Comparison of ENCODE assay signal across 1 cellular context in the genomic region with DNA sequence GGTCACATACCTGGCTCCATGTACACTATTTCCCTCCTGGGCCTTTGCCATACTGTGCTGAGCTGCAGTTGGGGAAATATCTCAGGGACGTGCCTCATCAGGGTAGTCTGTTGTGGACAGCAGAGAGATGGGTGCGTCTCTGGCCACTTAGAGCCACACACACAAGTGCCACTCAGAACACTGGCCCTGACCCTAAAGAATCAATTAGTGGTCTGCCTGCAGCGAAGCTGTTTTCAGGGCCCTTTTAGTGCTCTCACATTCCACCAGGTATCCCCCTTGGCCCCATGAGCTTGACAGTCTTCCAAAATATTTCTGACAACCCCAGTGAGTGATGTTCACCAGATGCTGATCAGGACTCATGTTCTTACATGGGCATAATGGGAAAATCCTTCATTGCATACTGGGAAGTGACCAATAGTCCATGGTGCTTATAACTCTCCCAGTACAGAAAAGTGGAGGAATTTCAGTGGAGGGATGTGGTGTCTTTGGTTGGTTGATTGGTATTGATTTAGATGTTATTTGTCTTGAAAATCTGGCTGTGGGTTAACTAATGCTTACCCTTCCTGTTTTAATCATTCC.
TF ChIP-seq lines count a peak whose summit lies in the region.

No MANE protein-coding gene starts in this region.

TF ChIP-seq in GM23338, 12 proteins besides CTCF, POLR2A, EP300 and RAD21 (continued from another document):
- TF ChIP-seq ZNF462 (CRISPR knock-in tag; IDR thresholded peaks at IDR 0.05) (no peak), ZNF331 (CRISPR knock-in tag; IDR thresholded peaks at IDR 0.05; ENCODE audit: low read depth) (no peak), STAT1 (IDR thresholded peaks at IDR 0.05; ENCODE audit: unreplicated experiment) (no peak), EZH2phosphoT487 (IDR thresholded peaks at IDR 0.05; ENCODE audit: unreplicated experiment) (no peak), CREB1 (CRISPR knock-in tag; IDR thresholded peaks at IDR 0.05; ENCODE audit: low read depth) (no peak), REST (IDR thresholded peaks at IDR 0.05; ENCODE audit: unreplicated experiment) (no peak)
- TF ChIP-seq, protein P1, sequence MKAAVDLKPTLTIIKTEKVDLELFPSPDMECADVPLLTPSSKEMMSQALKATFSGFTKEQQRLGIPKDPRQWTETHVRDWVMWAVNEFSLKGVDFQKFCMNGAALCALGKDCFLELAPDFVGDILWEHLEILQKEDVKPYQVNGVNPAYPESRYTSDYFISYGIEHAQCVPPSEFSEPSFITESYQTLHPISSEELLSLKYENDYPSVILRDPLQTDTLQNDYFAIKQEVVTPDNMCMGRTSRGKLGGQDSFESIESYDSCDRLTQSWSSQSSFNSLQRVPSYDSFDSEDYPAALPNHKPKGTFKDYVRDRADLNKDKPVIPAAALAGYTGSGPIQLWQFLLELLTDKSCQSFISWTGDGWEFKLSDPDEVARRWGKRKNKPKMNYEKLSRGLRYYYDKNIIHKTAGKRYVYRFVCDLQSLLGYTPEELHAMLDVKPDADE (IDR thresholded peaks at IDR 0.05), result no peak
